ENCODE assay signal across 25 cellular contexts in the genomic region with DNA sequence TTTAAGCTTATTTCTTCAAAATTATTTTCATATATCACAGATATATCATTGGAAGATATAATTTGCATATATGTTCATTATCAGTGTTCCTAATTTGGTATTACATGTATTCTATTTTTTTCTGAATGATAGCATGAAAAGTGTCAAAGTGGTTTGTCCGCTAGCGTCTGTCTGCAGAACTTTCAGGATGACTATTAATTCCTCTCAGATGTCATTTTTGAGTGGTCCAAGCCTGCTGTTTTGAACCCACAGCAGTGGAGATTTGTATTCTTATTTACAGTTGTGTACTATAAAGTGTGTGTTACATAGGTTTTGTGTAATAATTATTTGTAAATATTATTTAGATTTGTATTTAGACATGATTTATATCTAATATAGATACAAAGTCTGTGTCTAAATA.
"Had no signal": no experiment of that assay in that cellular context is flagged by ENCODE, and none has a peak within 500 bp of the region (broad histone marks: within the 10 kb centered on the region; RNA-seq: fewer than 3 reads in every experiment).

No MANE protein-coding gene starts in this region.

- DNase-seq: cortex of kidney; effector CD8-positive, alpha-beta T cell; effector memory CD8-positive, alpha-beta T cell; endodermal cell; erythroblast; esophagus squamous epithelium; foreskin fibroblast; foreskin melanocyte; gastrocnemius medialis; glutamatergic neuron; head of caudate nucleus; heart right ventricle; hippocampal formation; left cardiac atrium; left lung; left ventricle myocardium superior; lower lobe of right lung; mesenchymal stem cell; mucosa of descending colon; naive B cell; naive thymus-derived CD8-positive, alpha-beta T cell had no signal

- ATAC-seq: effector memory CD8-positive, alpha-beta T cell; esophagus mucosa; gastrocnemius medialis; heart right ventricle; left cardiac atrium; left lung; left ventricle myocardium superior; lower lobe of right lung; mucosa of descending colon; naive thymus-derived CD8-positive, alpha-beta T cell had no signal

- FAIRE-seq: endometrium, islet of Langerhans, keratinocyte had no signal

- H3K4me3 ChIP-seq: esophagus squamous epithelium, gastrocnemius medialis, heart right ventricle, left lung, lower lobe of right lung, mucosa of descending colon had no signal
